Comparison of ENCODE assay signal across 21 cellular contexts in the genomic region with DNA sequence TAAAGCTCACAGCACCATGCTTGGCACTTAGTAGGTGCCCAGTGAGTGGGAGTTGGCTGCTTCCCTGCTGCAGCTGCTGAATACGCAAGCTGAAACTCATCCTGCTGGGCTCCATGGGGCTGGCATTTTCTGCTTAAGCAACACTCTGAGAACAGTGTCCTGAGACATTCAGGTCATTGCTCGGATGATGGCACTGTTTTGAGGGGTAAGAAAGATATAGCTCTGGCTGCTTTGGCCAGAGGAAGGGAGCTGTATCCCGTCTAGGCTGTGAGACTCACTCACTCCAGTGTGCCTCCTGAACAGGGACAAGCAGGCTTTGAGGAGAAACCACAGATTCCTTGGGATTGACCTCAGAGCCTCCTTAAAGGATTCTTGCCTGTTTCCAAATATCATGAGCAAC.
A peak's percentile ranks its signal among the peaks of the same experiment; 100 is the strongest.
DNase-seq lines count a peak whose midpoint lies in the region; ATAC-seq and TF ChIP-seq lines count a peak whose summit lies in the region.
"Had no signal": no experiment of that assay in that cellular context is flagged by ENCODE, and none has a peak within 500 bp of the region (broad histone marks: within the 10 kb centered on the region; RNA-seq: fewer than 3 reads in every experiment).

No MANE protein-coding gene starts in this region.

- H3K27me3 ChIP-seq in Peyer's patch (no peaks in the 10 kb centered on the region), lower lobe of right lung (ENCODE audit: low read depth) (no peaks in the 10 kb centered on the region)

- ATAC-seq in HG02938 (IDR thresholded peaks at IDR 0.05; ENCODE audit: unreplicated experiment) (no peak), lower lobe of right lung (no peak)
- ATAC-seq: HCT116 had no signal

- H3K9me3 Mint-ChIP-seq in nephron: no peaks in the 10 kb centered on the region
- H3K9me3 Mint-ChIP-seq: CD4-positive, alpha-beta T cell had no signal

- H3K36me3 ChIP-seq in Peyer's patch (peaks cover 0 to 52% (median 0%) of the 10 kb centered on the region in 3 donors), lower lobe of right lung (peaks cover 43% of the 10 kb centered on the region)

- no peaks in the 10 kb centered on the region for H3K4me1 ChIP-seq in Peyer's patch
- no peaks in the 10 kb centered on the region for H3K4me1 ChIP-seq in lower lobe of right lung

- H3K36me3 Mint-ChIP-seq in nephron (ENCODE audit: low read depth): peaks cover 21% of the 10 kb centered on the region

- peak overlapping the region; percentile 14 to 62 (median 48) for H3K27ac Mint-ChIP-seq in nephron
- H3K27ac Mint-ChIP-seq: CD4-positive, alpha-beta T cell had no signal

- H3K4me3 ChIP-seq in Peyer's patch: no peak overlapping the region
- no peak overlapping the region for H3K4me3 ChIP-seq in lower lobe of right lung

- intact Hi-C loops in lower lobe of right lung (cut with DNase I): no loop called here

- no peaks in the 10 kb centered on the region for H3K27me3 Mint-ChIP-seq in nephron (ENCODE audit: low read depth)
- H3K27me3 Mint-ChIP-seq: CD4-positive, alpha-beta T cell had no signal

- H3K27ac ChIP-seq in Peyer's patch (no peak overlapping the region), lower lobe of right lung (no peak overlapping the region)

- no peaks in the 10 kb centered on the region for H3K9me3 ChIP-seq in Peyer's patch
- no peaks in the 10 kb centered on the region for H3K9me3 ChIP-seq in lower lobe of right lung

- no peak overlapping the region for H3K4me3 Mint-ChIP-seq in nephron
- H3K4me3 Mint-ChIP-seq: CD4-positive, alpha-beta T cell had no signal

- no peak for TF ChIP-seq POLR2A in Peyer's patch (IDR thresholded peaks at IDR 0.05)

- no peak for TF ChIP-seq CTCF in Peyer's patch (IDR thresholded peaks at IDR 0.05)
- no peak for TF ChIP-seq CTCF in nephron (IDR thresholded peaks at IDR 0.05; ENCODE audit: unreplicated experiment in 3 of 3)
- no peak for TF ChIP-seq CTCF in lower lobe of right lung (IDR thresholded peaks at IDR 0.05)

- peaks cover 48% of the 10 kb centered on the region for H3K4me1 Mint-ChIP-seq in nephron

- DNase-seq in AG08395 (ENCODE audit: low spot score) (peak; percentile 24), EH (ENCODE audit: low read depth) (peak; percentile 42), Peyer's patch (peak in 2 of 3 donors; percentile 12 to 19), CD1c-positive myeloid dendritic cell (ENCODE audit: extremely low spot score) (no peak), activated gamma-delta T cell (lab: John Stamatoyannopoulos, UW) (no peak), lower lobe of right lung (no peak)
- DNase-seq: CD4-positive, alpha-beta T cell; COR-L47; DMS79 treated with DMSO at 0.1 percent for 48 hours; GOT3; KBM-7; NCI-H1105; NCI-H2029 treated with DMSO at 0.1 percent for 48 hours; NCI-H226; NCI-H510A treated with DMSO at 0.1 percent for 48 hours; NCI-H748 treated with DMSO at 0.1 percent for 48 hours; NK-92 treated with Interleukin-12 subunit alpha and Interleukin-12 subunit beta, amount 100 ng/mL, for 24 hours; Right ventricle myocardium superior had no signal

Comparison
In these comparisons a context has a peak if more than half of its experiments do, and no peak if none do; other contexts are left out.
1. DNase-seq: peak in AG08395 (single experiment), EH (single experiment) and Peyer's patch (2 of 3); none in CD1c-positive myeloid dendritic cell (single experiment), activated gamma-delta T cell (single experiment) and lower lobe of right lung (single experiment).